1 cellular context compared by ENCODE assay signal in the genomic region with DNA sequence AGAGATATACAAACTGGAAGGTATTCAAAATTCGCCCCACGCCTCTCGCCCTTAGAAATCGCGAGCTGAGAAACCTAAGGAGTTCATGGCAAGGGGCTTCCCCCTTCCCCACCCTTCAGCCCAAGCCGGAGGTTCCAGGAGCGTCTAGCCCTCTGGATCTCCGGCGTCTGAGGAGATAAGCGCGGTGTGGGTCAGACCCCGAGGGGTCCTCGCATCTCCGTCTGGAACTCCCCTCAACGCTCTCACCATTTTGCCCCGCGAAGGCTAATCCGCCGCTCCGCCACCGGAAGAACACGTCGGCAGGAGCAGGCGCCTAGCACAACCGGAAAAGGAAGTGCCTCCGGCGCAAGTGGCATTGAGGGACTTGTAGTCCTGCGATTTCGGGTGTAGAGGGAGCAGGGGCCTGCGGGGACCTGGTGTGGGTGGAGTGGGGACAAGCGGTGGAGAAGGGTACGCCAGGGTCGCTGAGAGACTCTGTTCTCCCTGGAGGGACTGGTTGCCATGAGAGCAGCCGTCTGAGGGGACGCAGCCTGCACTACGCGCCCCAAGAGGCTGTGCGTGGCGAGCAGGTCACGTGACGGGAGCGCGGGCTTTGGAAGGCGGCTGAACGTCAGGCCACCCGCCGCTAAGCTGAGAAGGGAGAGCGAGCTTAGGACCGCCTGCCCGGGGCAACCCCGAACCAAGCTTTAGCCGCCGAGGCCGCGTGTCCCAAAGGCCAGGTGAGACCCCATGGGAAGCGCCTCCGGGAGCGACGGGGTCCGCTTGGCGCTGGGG.
A peak's percentile ranks its signal among the peaks of the same experiment; 100 is the strongest.
TF ChIP-seq lines count a peak whose summit lies in the region.

A gene with protein sequence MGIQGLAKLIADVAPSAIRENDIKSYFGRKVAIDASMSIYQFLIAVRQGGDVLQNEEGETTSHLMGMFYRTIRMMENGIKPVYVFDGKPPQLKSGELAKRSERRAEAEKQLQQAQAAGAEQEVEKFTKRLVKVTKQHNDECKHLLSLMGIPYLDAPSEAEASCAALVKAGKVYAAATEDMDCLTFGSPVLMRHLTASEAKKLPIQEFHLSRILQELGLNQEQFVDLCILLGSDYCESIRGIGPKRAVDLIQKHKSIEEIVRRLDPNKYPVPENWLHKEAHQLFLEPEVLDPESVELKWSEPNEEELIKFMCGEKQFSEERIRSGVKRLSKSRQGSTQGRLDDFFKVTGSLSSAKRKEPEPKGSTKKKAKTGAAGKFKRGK (plus strand): TSS at position 602 of the 774 bp plus-strand sequence. CDS start 2,451 bp downstream, outside the sequence.
A gene (minus strand): TSS at position 290 of the 774 bp plus-strand sequence. CDS start 41 bp downstream, at position 249.

TF ChIP-seq in HepG2, 621 proteins besides CTCF, POLR2A, EP300 and RAD21 (continued from another document and continues in another):
- TF ChIP-seq, protein P1, sequence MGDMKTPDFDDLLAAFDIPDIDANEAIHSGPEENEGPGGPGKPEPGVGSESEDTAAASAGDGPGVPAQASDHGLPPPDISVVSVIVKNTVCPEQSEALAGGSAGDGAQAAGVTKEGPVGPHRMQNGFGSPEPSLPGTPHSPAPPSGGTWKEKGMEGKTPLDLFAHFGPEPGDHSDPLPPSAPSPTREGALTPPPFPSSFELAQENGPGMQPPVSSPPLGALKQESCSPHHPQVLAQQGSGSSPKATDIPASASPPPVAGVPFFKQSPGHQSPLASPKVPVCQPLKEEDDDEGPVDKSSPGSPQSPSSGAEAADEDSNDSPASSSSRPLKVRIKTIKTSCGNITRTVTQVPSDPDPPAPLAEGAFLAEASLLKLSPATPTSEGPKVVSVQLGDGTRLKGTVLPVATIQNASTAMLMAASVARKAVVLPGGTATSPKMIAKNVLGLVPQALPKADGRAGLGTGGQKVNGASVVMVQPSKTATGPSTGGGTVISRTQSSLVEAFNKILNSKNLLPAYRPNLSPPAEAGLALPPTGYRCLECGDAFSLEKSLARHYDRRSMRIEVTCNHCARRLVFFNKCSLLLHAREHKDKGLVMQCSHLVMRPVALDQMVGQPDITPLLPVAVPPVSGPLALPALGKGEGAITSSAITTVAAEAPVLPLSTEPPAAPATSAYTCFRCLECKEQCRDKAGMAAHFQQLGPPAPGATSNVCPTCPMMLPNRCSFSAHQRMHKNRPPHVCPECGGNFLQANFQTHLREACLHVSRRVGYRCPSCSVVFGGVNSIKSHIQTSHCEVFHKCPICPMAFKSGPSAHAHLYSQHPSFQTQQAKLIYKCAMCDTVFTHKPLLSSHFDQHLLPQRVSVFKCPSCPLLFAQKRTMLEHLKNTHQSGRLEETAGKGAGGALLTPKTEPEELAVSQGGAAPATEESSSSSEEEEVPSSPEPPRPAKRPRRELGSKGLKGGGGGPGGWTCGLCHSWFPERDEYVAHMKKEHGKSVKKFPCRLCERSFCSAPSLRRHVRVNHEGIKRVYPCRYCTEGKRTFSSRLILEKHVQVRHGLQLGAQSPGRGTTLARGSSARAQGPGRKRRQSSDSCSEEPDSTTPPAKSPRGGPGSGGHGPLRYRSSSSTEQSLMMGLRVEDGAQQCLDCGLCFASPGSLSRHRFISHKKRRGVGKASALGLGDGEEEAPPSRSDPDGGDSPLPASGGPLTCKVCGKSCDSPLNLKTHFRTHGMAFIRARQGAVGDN (CRISPR knock-in tag; IDR thresholded peaks at IDR 0.05): peak; percentile 94
- TF ChIP-seq NCOA5 (CRISPR knock-in tag; IDR thresholded peaks at IDR 0.05) (no peak), ZNF33A (CRISPR knock-in tag; IDR thresholded peaks at IDR 0.05; ENCODE audit: borderline replicate concordance) (peak; percentile 23; the same call in 1 of the 2 replicates), ZNF747 (CRISPR knock-in tag; IDR thresholded peaks at IDR 0.05; ENCODE audit: borderline replicate concordance) (no peak), EEA1 (CRISPR knock-in tag; IDR thresholded peaks at IDR 0.05; ENCODE audit: borderline replicate concordance) (peak; percentile 68; the same call in 1 of the 2 replicates), SNAPC2 (CRISPR knock-in tag; IDR thresholded peaks at IDR 0.05) (0 out of 2 replicates have a peak, but pooled peaks have one; percentile 52), GATA4 (IDR thresholded peaks at IDR 0.05; ENCODE audit: borderline replicate concordance, low read depth) (0 out of 2 replicates have a peak, but pooled peaks have one; percentile 55), ZNF615 (CRISPR knock-in tag; IDR thresholded peaks at IDR 0.05; ENCODE audit: borderline replicate concordance) (0 out of 2 replicates have a peak, but pooled peaks have one; percentile 30), ZBTB21 (CRISPR knock-in tag; IDR thresholded peaks at IDR 0.05) (no peak; the same call in 1 of the 2 replicates), ARID2 (CRISPR knock-in tag; IDR thresholded peaks at IDR 0.05; ENCODE audit: borderline replicate concordance) (peak; percentile 26; the same call in 1 of the 2 replicates), TAF1 (CRISPR knock-in tag; IDR thresholded peaks at IDR 0.05) (peak; percentile 90), ZNF891 (CRISPR knock-in tag; IDR thresholded peaks at IDR 0.05) (no peak; the same call in 1 of the 2 replicates), ZMAT3 (CRISPR knock-in tag; conservative IDR thresholded peaks at IDR 0.05) (peak; percentile 76; the same call in 1 of the 2 replicates), DMAP1 (CRISPR knock-in tag; IDR thresholded peaks at IDR 0.05) (peak; percentile 94), AKAP8 (CRISPR knock-in tag; IDR thresholded peaks at IDR 0.05) (peak; percentile 52; the same call in 1 of the 2 replicates), HCFC1 (IDR thresholded peaks at IDR 0.05; ENCODE audit: low read depth, low read length) (peak; percentile 80), ZNF143 (CRISPR knock-in tag; IDR thresholded peaks at IDR 0.05) (peak; percentile 98), ZNF547 (CRISPR knock-in tag; IDR thresholded peaks at IDR 0.05) (no peak; the same call in 1 of the 2 replicates), FOXC1 (CRISPR knock-in tag; IDR thresholded peaks at IDR 0.05; ENCODE audit: borderline replicate concordance) (peak; percentile 71; the same call in 1 of the 2 replicates), ZNF451 (CRISPR knock-in tag; IDR thresholded peaks at IDR 0.05) (0 out of 2 replicates have a peak, but pooled peaks have one; percentile 32), YEATS4 (CRISPR knock-in tag; IDR thresholded peaks at IDR 0.05; ENCODE audit: borderline replicate concordance) (peak; percentile 87), ZSCAN29 (CRISPR knock-in tag; conservative IDR thresholded peaks at IDR 0.05) (peak; percentile 75; the same call in 1 of the 2 replicates), PHF20 (CRISPR knock-in tag; IDR thresholded peaks at IDR 0.05) (peak; percentile 90), NAIF1 (CRISPR knock-in tag; IDR thresholded peaks at IDR 0.05; ENCODE audit: borderline replicate concordance) (peak; percentile 75), ETV5 (CRISPR knock-in tag; IDR thresholded peaks at IDR 0.05; ENCODE audit: borderline replicate concordance) (peak; percentile 85), TMF1 (CRISPR knock-in tag; IDR thresholded peaks at IDR 0.05; ENCODE audit: low read depth) (0 out of 2 replicates have a peak, but pooled peaks have one; percentile 68)
- TF ChIP-seq, protein P2, sequence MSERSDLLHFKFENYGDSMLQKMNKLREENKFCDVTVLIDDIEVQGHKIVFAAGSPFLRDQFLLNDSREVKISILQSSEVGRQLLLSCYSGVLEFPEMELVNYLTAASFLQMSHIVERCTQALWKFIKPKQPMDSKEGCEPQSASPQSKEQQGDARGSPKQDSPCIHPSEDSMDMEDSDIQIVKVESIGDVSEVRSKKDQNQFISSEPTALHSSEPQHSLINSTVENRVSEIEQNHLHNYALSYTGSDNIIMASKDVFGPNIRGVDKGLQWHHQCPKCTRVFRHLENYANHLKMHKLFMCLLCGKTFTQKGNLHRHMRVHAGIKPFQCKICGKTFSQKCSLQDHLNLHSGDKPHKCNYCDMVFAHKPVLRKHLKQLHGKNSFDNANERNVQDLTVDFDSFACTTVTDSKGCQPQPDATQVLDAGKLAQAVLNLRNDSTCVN (CRISPR knock-in tag; IDR thresholded peaks at IDR 0.05; ENCODE audit: borderline replicate concordance): no peak; the same call in 1 of the 2 replicates
- TF ChIP-seq, protein P3, sequence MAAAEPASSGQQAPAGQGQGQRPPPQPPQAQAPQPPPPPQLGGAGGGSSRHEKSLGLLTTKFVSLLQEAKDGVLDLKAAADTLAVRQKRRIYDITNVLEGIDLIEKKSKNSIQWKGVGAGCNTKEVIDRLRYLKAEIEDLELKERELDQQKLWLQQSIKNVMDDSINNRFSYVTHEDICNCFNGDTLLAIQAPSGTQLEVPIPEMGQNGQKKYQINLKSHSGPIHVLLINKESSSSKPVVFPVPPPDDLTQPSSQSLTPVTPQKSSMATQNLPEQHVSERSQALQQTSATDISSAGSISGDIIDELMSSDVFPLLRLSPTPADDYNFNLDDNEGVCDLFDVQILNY (CRISPR knock-in tag; conservative IDR thresholded peaks at IDR 0.05): peak; percentile 99
- TF ChIP-seq, protein P4, sequence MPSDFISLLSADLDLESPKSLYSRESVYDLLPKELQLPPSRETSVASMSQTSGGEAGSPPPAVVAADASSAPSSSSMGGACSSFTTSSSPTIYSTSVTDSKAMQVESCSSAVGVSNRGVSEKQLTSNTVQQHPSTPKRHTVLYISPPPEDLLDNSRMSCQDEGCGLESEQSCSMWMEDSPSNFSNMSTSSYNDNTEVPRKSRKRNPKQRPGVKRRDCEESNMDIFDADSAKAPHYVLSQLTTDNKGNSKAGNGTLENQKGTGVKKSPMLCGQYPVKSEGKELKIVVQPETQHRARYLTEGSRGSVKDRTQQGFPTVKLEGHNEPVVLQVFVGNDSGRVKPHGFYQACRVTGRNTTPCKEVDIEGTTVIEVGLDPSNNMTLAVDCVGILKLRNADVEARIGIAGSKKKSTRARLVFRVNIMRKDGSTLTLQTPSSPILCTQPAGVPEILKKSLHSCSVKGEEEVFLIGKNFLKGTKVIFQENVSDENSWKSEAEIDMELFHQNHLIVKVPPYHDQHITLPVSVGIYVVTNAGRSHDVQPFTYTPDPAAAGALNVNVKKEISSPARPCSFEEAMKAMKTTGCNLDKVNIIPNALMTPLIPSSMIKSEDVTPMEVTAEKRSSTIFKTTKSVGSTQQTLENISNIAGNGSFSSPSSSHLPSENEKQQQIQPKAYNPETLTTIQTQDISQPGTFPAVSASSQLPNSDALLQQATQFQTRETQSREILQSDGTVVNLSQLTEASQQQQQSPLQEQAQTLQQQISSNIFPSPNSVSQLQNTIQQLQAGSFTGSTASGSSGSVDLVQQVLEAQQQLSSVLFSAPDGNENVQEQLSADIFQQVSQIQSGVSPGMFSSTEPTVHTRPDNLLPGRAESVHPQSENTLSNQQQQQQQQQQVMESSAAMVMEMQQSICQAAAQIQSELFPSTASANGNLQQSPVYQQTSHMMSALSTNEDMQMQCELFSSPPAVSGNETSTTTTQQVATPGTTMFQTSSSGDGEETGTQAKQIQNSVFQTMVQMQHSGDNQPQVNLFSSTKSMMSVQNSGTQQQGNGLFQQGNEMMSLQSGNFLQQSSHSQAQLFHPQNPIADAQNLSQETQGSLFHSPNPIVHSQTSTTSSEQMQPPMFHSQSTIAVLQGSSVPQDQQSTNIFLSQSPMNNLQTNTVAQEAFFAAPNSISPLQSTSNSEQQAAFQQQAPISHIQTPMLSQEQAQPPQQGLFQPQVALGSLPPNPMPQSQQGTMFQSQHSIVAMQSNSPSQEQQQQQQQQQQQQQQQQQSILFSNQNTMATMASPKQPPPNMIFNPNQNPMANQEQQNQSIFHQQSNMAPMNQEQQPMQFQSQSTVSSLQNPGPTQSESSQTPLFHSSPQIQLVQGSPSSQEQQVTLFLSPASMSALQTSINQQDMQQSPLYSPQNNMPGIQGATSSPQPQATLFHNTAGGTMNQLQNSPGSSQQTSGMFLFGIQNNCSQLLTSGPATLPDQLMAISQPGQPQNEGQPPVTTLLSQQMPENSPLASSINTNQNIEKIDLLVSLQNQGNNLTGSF (CRISPR knock-in tag; IDR thresholded peaks at IDR 0.05): 0 out of 2 replicates have a peak, but pooled peaks have one; percentile 46
- TF ChIP-seq, protein P5, sequence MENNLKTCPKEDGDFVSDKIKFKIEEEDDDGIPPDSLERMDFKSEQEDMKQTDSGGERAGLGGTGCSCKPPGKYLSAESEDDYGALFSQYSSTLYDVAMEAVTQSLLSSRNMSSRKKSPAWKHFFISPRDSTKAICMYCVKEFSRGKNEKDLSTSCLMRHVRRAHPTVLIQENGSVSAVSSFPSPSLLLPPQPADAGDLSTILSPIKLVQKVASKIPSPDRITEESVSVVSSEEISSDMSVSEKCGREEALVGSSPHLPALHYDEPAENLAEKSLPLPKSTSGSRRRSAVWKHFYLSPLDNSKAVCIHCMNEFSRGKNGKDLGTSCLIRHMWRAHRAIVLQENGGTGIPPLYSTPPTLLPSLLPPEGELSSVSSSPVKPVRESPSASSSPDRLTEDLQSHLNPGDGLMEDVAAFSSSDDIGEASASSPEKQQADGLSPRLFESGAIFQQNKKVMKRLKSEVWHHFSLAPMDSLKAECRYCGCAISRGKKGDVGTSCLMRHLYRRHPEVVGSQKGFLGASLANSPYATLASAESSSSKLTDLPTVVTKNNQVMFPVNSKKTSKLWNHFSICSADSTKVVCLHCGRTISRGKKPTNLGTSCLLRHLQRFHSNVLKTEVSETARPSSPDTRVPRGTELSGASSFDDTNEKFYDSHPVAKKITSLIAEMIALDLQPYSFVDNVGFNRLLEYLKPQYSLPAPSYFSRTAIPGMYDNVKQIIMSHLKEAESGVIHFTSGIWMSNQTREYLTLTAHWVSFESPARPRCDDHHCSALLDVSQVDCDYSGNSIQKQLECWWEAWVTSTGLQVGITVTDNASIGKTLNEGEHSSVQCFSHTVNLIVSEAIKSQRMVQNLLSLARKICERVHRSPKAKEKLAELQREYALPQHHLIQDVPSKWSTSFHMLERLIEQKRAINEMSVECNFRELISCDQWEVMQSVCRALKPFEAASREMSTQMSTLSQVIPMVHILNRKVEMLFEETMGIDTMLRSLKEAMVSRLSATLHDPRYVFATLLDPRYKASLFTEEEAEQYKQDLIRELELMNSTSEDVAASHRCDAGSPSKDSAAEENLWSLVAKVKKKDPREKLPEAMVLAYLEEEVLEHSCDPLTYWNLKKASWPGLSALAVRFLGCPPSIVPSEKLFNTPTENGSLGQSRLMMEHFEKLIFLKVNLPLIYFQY (CRISPR knock-in tag; IDR thresholded peaks at IDR 0.05; ENCODE audit: borderline replicate concordance): no peak
- TF ChIP-seq, protein P6, sequence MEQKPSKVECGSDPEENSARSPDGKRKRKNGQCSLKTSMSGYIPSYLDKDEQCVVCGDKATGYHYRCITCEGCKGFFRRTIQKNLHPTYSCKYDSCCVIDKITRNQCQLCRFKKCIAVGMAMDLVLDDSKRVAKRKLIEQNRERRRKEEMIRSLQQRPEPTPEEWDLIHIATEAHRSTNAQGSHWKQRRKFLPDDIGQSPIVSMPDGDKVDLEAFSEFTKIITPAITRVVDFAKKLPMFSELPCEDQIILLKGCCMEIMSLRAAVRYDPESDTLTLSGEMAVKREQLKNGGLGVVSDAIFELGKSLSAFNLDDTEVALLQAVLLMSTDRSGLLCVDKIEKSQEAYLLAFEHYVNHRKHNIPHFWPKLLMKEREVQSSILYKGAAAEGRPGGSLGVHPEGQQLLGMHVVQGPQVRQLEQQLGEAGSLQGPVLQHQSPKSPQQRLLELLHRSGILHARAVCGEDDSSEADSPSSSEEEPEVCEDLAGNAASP (CRISPR knock-in tag; IDR thresholded peaks at IDR 0.05; ENCODE audit: borderline replicate concordance): peak; percentile 48
